ENCODE assay signal across 19 cellular contexts in the genomic region with DNA sequence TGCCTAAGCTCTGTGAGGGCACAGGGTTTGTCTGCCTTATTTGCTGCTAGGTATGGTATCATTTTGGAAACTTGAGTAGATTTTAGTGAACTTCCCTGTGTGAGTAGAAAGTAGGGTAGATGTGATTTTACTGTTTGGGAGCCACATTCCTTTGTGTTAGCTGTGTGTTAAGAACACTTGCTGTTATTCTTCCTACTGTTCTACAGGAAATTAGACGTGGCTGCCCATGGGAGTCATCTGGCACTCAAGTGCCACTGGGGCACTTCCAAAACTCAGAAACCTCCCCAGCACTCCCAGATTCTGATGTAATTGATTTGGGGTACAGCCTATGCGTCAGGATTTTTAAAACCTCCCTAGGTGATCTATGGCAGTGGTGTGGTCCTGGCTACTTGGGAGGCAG.
"Had no signal": no experiment of that assay in that cellular context is flagged by ENCODE, and none has a peak within 500 bp of the region (broad histone marks: within the 10 kb centered on the region; RNA-seq: fewer than 3 reads in every experiment).

No MANE protein-coding gene starts in this region.

- H3K4me3 ChIP-seq: left lung, sigmoid colon had no signal

- H3K27ac Mint-ChIP-seq: activated B cell treated with CpG ODN at 0.5 μM for 24 hours; activated CD4-positive, alpha-beta T cell treated with anti-CD3 and anti-CD28 coated beads for 36 hours; activated naive CD8-positive, alpha-beta T cell treated with anti-CD3 and anti-CD28 coated beads for 36 hours; activated T-cell treated with anti-CD3 and anti-CD28 coated beads, Interleukin-2, amount 50 U/mL, for 24 hours; immature natural killer cell; naive thymus-derived CD8-positive, alpha-beta T cell; stimulated activated naive B cell treated with anti-CD40 and anti-IgM and Interleukin-4, amounts not matched to agents 10 μg/mL and 1 μg/mL and 100 μg/mL, for 72 hours; T-cell; T-helper 2 cell treated with Interferon-gamma antibody and Interleukin-4, amounts not matched to agents 5 μg/mL and 100 μg/mL, for 36 hours had no signal

- H3K36me3 Mint-ChIP-seq: activated naive CD8-positive, alpha-beta T cell treated with anti-CD3 and anti-CD28 coated beads for 36 hours; immature natural killer cell; naive thymus-derived CD8-positive, alpha-beta T cell; stimulated activated naive B cell treated with anti-CD40 and anti-IgM and Interleukin-4, amounts not matched to agents 10 μg/mL and 1 μg/mL and 100 μg/mL, for 72 hours; T-cell had no signal

- H3K27me3 ChIP-seq: left lung, sigmoid colon had no signal

- H3K36me3 ChIP-seq: left lung, sigmoid colon had no signal

- H3K9me3 ChIP-seq: left lung, sigmoid colon had no signal

- H3K27me3 Mint-ChIP-seq: activated naive CD8-positive, alpha-beta T cell treated with anti-CD3 and anti-CD28 coated beads for 36 hours; stimulated activated naive B cell treated with anti-CD40 and anti-IgM and Interleukin-4, amounts not matched to agents 10 μg/mL and 1 μg/mL and 100 μg/mL, for 72 hours had no signal

- DNase-seq: activated B cell treated with CpG ODN at 0.5 μM for 24 hours; activated CD4-positive, alpha-beta T cell treated with anti-CD3 and anti-CD28 coated beads for 36 hours; activated CD4-positive, alpha-beta T cell treated with anti-CD3 and anti-CD28 coated beads, Interleukin-2, amount 50 U/mL, for 4 hours; activated CD8-positive, alpha-beta memory T cell treated with anti-CD3 and anti-CD28 coated beads for 24 hours; activated CD8-positive, alpha-beta memory T cell treated with anti-CD3 and anti-CD28 coated beads, Interleukin-2, amount 50 U/mL, for 4 hours; activated naive CD4-positive, alpha-beta T cell treated with Interleukin-2 at 50 U/mL for 16 hours; activated naive CD8-positive, alpha-beta T cell treated with anti-CD3 and anti-CD28 coated beads for 36 hours; activated T-cell treated with anti-CD3 and anti-CD28 coated beads, Interleukin-2, amount 50 U/mL, for 24 hours; amniotic stem cell; cortex of kidney; immature natural killer cell; left lung; naive thymus-derived CD8-positive, alpha-beta T cell; sigmoid colon; stimulated activated CD4-positive, alpha-beta T cell treated with anti-CD3 and anti-CD28 coated beads, Interleukin-2, amount 100 ng/mL, for 48 hours; stimulated activated CD8-positive, alpha-beta memory T cell treated with anti-CD3 and anti-CD28 coated beads, Interleukin-4, amount 100 ng/mL, for 48 hours; stimulated activated naive B cell treated with anti-CD40 and anti-IgM and Interleukin-4, amounts not matched to agents 10 μg/mL and 1 μg/mL and 100 μg/mL, for 72 hours; T-cell had no signal

- H3K27ac ChIP-seq: left lung, sigmoid colon had no signal

- H3K4me3 Mint-ChIP-seq: activated B cell treated with CpG ODN at 0.5 μM for 24 hours; activated CD4-positive, alpha-beta T cell treated with anti-CD3 and anti-CD28 coated beads for 36 hours; activated naive CD8-positive, alpha-beta T cell treated with anti-CD3 and anti-CD28 coated beads for 36 hours; activated T-cell treated with anti-CD3 and anti-CD28 coated beads, Interleukin-2, amount 50 U/mL, for 24 hours; immature natural killer cell; naive thymus-derived CD8-positive, alpha-beta T cell; stimulated activated naive B cell treated with anti-CD40 and anti-IgM and Interleukin-4, amounts not matched to agents 10 μg/mL and 1 μg/mL and 100 μg/mL, for 72 hours; T-cell; T-helper 2 cell treated with Interferon-gamma antibody and Interleukin-4, amounts not matched to agents 5 μg/mL and 100 μg/mL, for 36 hours had no signal

- ATAC-seq: activated CD4-positive, alpha-beta T cell treated with anti-CD3 and anti-CD28 coated beads for 36 hours; left lung; naive thymus-derived CD8-positive, alpha-beta T cell; stimulated activated naive B cell treated with anti-CD40 and anti-IgM and Interleukin-4, amounts not matched to agents 10 μg/mL and 1 μg/mL and 100 μg/mL, for 72 hours; T-cell had no signal

- H3K9me3 Mint-ChIP-seq: activated B cell treated with CpG ODN at 0.5 μM for 24 hours; activated naive CD8-positive, alpha-beta T cell treated with anti-CD3 and anti-CD28 coated beads for 36 hours; activated T-cell treated with anti-CD3 and anti-CD28 coated beads, Interleukin-2, amount 50 U/mL, for 24 hours; naive thymus-derived CD8-positive, alpha-beta T cell; stimulated activated naive B cell treated with anti-CD40 and anti-IgM and Interleukin-4, amounts not matched to agents 10 μg/mL and 1 μg/mL and 100 μg/mL, for 72 hours; T-cell; T-helper 2 cell treated with Interferon-gamma antibody and Interleukin-4, amounts not matched to agents 5 μg/mL and 100 μg/mL, for 36 hours had no signal

- H3K4me1 Mint-ChIP-seq: activated B cell treated with CpG ODN at 0.5 μM for 24 hours; activated CD4-positive, alpha-beta T cell treated with anti-CD3 and anti-CD28 coated beads for 36 hours; activated naive CD8-positive, alpha-beta T cell treated with anti-CD3 and anti-CD28 coated beads for 36 hours; immature natural killer cell; naive thymus-derived CD8-positive, alpha-beta T cell; stimulated activated naive B cell treated with anti-CD40 and anti-IgM and Interleukin-4, amounts not matched to agents 10 μg/mL and 1 μg/mL and 100 μg/mL, for 72 hours; T-cell had no signal

- H3K4me1 ChIP-seq: left lung, sigmoid colon had no signal
